In genomic region chr13:40087021-40088002, GRCh38 we compare ENCODE assay signal across 19 cellular contexts.
DNase-seq lines count a peak whose midpoint lies in the region; ATAC-seq and TF ChIP-seq lines count a peak whose summit lies in the region.
"Had no signal": no experiment of that assay in that cellular context is flagged by ENCODE, and none has a peak within 500 bp of the region (broad histone marks: within the 10 kb centered on the region; RNA-seq: fewer than 3 reads in every experiment).

No MANE protein-coding gene starts in this region.

- intact Hi-C loops in body of pancreas (cut with DNase I): loop anchor here (10.0 kb wide), 1 partner anchor 437 kb away; no protein-coding TSS in a partner anchor

- peaks cover 15% of the 10 kb centered on the region for H3K4me1 ChIP-seq in body of pancreas
- H3K4me1 ChIP-seq: colonic mucosa had no signal

- no peaks in the 10 kb centered on the region for H3K27me3 ChIP-seq in body of pancreas
- H3K27me3 ChIP-seq: colonic mucosa had no signal

- ATAC-seq in body of pancreas (peak; percentile 62), left lobe of liver (peak; percentile 58), GM19467 (IDR thresholded peaks at IDR 0.05; ENCODE audit: unreplicated experiment) (no peak), HG03135 (IDR thresholded peaks at IDR 0.05; ENCODE audit: unreplicated experiment) (no peak)
- ATAC-seq: activated CD8-positive, alpha-beta T cell treated with anti-CD3 and anti-CD28 coated beads, Interleukin-2, amount 10 ng/mL, durations not matched to agents 7 days and 5 days; activated T-helper 17 cell treated with anti-CD3 and anti-CD28 coated beads, Interleukin-2, amount 50 U/mL, for 72 hours; HCT116 had no signal

- no peak for TF ChIP-seq POLR2A in body of pancreas (IDR thresholded peaks at IDR 0.05)

- no peak for TF ChIP-seq CTCF in body of pancreas (IDR thresholded peaks at IDR 0.05)

- no peaks in the 10 kb centered on the region for H3K36me3 ChIP-seq in body of pancreas (replicated peaks in 1 of 2; ENCODE audit: insufficient read depth in 1 of 2, low read depth in 2 of 2)
- H3K36me3 ChIP-seq: colonic mucosa had no signal

- DNase-seq in DMS 273 (lab: John Stamatoyannopoulos, UW; ENCODE audit: unreplicated experiment): peak; percentile 76
- DNase-seq in NCI-H1436 treated with DMSO at 0.1 percent for 48 hours (lab: John Stamatoyannopoulos, UW): peak; percentile 36
- peak in 3 of 4 donors; percentile 43 to 62 (median 54) for DNase-seq in body of pancreas
- DNase-seq in left lobe of liver (ENCODE audit: low spot score): no peak
- DNase-seq in foreskin melanocyte: no peak
- no peak for DNase-seq in activated CD4-positive, CD25-positive, alpha-beta regulatory T cell treated with anti-CD3 and anti-CD28 coated beads, Interleukin-2, amount 50 U/mL, for 72 hours
- DNase-seq: activated CD8-positive, alpha-beta T cell treated with anti-CD3 and anti-CD28 coated beads, Interleukin-2, amount 10 ng/mL, durations not matched to agents 7 days and 5 days; colonic mucosa; DMS53; hippocampal formation; KG1; NCI-H2081 treated with DMSO at 0.1 percent for 48 hours; occipital lobe; SW 1271 had no signal

- peak overlapping the region in 1 of 4 donors; percentile 27 for H3K27ac ChIP-seq in body of pancreas
- H3K27ac ChIP-seq: colonic mucosa, HL-60 had no signal

- no peak overlapping the region for H3K4me3 ChIP-seq in body of pancreas
- H3K4me3 ChIP-seq: colonic mucosa had no signal

- 54 to 62% methylated on average over 16 of the region's 16 CpGs for WGBS in body of pancreas, 2 donors

- no peaks in the 10 kb centered on the region for H3K9me3 ChIP-seq in body of pancreas
- H3K9me3 ChIP-seq: colonic mucosa had no signal

Comparison
In these comparisons a context has a peak if more than half of its experiments do, and no peak if none do; other contexts are left out.
1. DNase-seq: peak in DMS 273 (single experiment), NCI-H1436 treated with DMSO at 0.1 percent for 48 hours (single experiment) and body of pancreas (3 of 4); none in left lobe of liver (single experiment), foreskin melanocyte (single experiment) and activated CD4-positive, CD25-positive, alpha-beta regulatory T cell treated with anti-CD3 and anti-CD28 coated beads, Interleukin-2, amount 50 U/mL, for 72 hours (single experiment).
2. ATAC-seq: peak in body of pancreas (single experiment) and left lobe of liver (single experiment); none in GM19467 (single experiment) and HG03135 (single experiment).